ENCODE assay signal across 25 cellular contexts in the genomic region with DNA sequence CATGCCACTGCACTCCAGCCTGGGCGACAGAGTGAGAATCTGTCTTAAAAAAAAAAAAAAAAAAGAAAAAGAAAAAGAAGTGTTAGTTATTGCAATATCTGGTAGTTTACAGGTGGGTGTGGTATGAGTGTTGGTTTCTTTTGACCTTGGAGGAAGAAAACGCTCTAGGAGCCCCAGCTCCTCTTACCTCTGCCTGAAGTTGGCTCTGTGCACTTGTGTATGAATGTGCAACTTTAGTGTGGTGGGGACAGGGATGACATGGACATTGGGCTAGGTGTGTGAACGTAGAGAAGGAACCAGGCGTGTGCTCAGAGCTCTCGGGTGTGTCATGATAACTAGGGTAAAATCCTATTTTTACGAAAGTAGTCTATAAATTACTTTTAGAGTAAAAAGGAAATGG. TPM values are rescaled to one million over a fixed set of nuclear protein-coding genes. Genes with fewer than 3 reads are reported as not detected.
DNase-seq lines count a peak whose midpoint lies in the region; ATAC-seq, FAIRE-seq and TF ChIP-seq lines count a peak whose summit lies in the region.
"Had no signal": no experiment of that assay in that cellular context is flagged by ENCODE, and none has a peak within 500 bp of the region (broad histone marks: within the 10 kb centered on the region; RNA-seq: fewer than 3 reads in every experiment).

No MANE protein-coding gene starts in this region.

- no peak overlapping the region for H3K9ac ChIP-seq in BLaER1 treated with 17β-estradiol and CSF1 and Interleukin-3, amounts not matched to agents 10 nM and 100 nM
- H3K9ac ChIP-seq in K562 (ENCODE audit: insufficient read depth in 1 of 2, low read depth in 2 of 2, low read length in 2 of 2), result no peak overlapping the region

- no TSS peak for BruUV-seq in K562 (replicated peaks; lab: Mats Ljungman, UMichigan)

- FAIRE-seq in K562 (lab: Jason Lieb, UNC), result no peak
- FAIRE-seq: A549, D721Med, GM12891 had no signal

- H3K36me3 Mint-ChIP-seq in neural crest cell (ENCODE audit: low read depth), result peaks cover 2% of the 10 kb centered on the region
- H3K36me3 Mint-ChIP-seq: CD4-positive, CD25-positive, alpha-beta regulatory T cell; CD8-positive, alpha-beta T cell had no signal

- no peak for TF ChIP-seq CTCF in RWPE1 (conservative IDR thresholded peaks at IDR 0.05; ENCODE audit: low read depth)
- TF ChIP-seq CTCF in K562 (IDR thresholded peaks at IDR 0.05 in 2 of 3, conservative IDR thresholded peaks at IDR 0.05 in 1 of 3; ENCODE audit: insufficient read depth in 2 of 3, low read depth in 1 of 3, low read length in 3 of 3), result no peak
- no peak for TF ChIP-seq CTCF in neural crest cell (conservative IDR thresholded peaks at IDR 0.05)

- no peaks in the 10 kb centered on the region for H3K9me3 Mint-ChIP-seq in neural crest cell
- H3K9me3 Mint-ChIP-seq: CD8-positive, alpha-beta T cell; GM23338; H9 had no signal

- peak; percentile 63 for ATAC-seq in K562
- ATAC-seq in GM18505 (IDR thresholded peaks at IDR 0.05; ENCODE audit: unreplicated experiment), result no peak
- no peak for ATAC-seq in SK-N-SH treated with all-trans-retinoic acid at 6 μM for 48 hours
- ATAC-seq: A549; CD8-positive, alpha-beta T cell; GM23338; HCT116 had no signal

- no peaks in the 10 kb centered on the region for H3K27me3 ChIP-seq in BLaER1 treated with 17β-estradiol and CSF1 and Interleukin-3, amounts not matched to agents 10 nM and 100 nM
- H3K27me3 ChIP-seq in K562 (ENCODE audit: control insufficient read depth in 2 of 2, insufficient read depth in 2 of 2, low read length in 2 of 2), result no peaks in the 10 kb centered on the region

- intact Hi-C loops in K562 (cut with micrococcal nuclease), result no loop called here

- no peaks in the 10 kb centered on the region for H3K9me1 ChIP-seq in K562 (ENCODE audit: control insufficient read depth, insufficient read depth, low read length)

- no peak for TF ChIP-seq EP300 in K562 (IDR thresholded peaks at IDR 0.05; ENCODE audit: low read length)

- H4K20me1 ChIP-seq in BLaER1 treated with 17β-estradiol and CSF1 and Interleukin-3, amounts not matched to agents 10 nM and 100 nM, result no peaks in the 10 kb centered on the region
- peaks cover 9% of the 10 kb centered on the region; the same call in 1 of the 2 replicates for H4K20me1 ChIP-seq in K562 (replicated peaks; ENCODE audit: control insufficient read depth, insufficient read depth, low read length)

- 64% methylated on average over 6 of the region's 6 CpGs for WGBS in K562 (ENCODE audit: insufficient coverage, low coverage, missing lambda C conversion rate)

- H3K4me1 ChIP-seq in BLaER1 treated with 17β-estradiol and CSF1 and Interleukin-3, amounts not matched to agents 10 nM and 100 nM, result peaks cover 4 to 16% (median 10%) of the 10 kb centered on the region in 10 experiments; a peak in 16 of 20 replicates
- H3K4me1 ChIP-seq in K562 (replicated peaks in 1 of 2; ENCODE audit: control insufficient read depth in 2 of 2, insufficient read depth in 2 of 2, low read length in 2 of 2), result no peaks in the 10 kb centered on the region
- H3K4me1 ChIP-seq: BE2C had no signal

- peak overlapping the region; percentile 89 for H3K27ac Mint-ChIP-seq in neural crest cell (ENCODE audit: unreplicated experiment)
- H3K27ac Mint-ChIP-seq: CD4-positive, CD25-positive, alpha-beta regulatory T cell; CD8-positive, alpha-beta T cell; GM23338 had no signal

- no peak overlapping the region for H3K4me3 ChIP-seq in BLaER1 treated with 17β-estradiol and CSF1 and Interleukin-3, amounts not matched to agents 10 nM and 100 nM
- no peak overlapping the region for H3K4me3 ChIP-seq in K562
- H3K4me3 ChIP-seq: A549, GM23338 had no signal

- no peak overlapping the region for H2AFZ ChIP-seq in K562 (ENCODE audit: low read depth, low read length)
- H2AFZ ChIP-seq: GM23338 had no signal

- peak overlapping the region; percentile 4 to 50 (median 34); a peak in 13 of 22 replicates for H3K4me2 ChIP-seq in BLaER1 treated with 17β-estradiol and CSF1 and Interleukin-3, amounts not matched to agents 10 nM and 100 nM
- H3K4me2 ChIP-seq in K562 (ENCODE audit: insufficient read depth, low read length), result no peak overlapping the region
- H3K4me2 ChIP-seq: A549, GM23338 had no signal

- CTCF ChIA-PET in RWPE1 (lab: Yijun Ruan, JAX) (no interaction called here), K562 (lab: Yijun Ruan, JAX; ENCODE audit: low intra/inter-chr PET ratio) (no interaction called here)

- peaks cover 41% of the 10 kb centered on the region for H3K4me1 Mint-ChIP-seq in neural crest cell

- peak overlapping the region; percentile 13 for H3K4me3 Mint-ChIP-seq in neural crest cell
- H3K4me3 Mint-ChIP-seq: CD4-positive, CD25-positive, alpha-beta regulatory T cell; CD8-positive, alpha-beta T cell; GM23338; H9 had no signal

- POLR2A ChIA-PET in RWPE1 (lab: Yijun Ruan, JAX; ENCODE audit: low non-redundant PET), result no interaction called here
- POLR2A ChIA-PET in K562 (lab: Yijun Ruan, JAX), result interaction anchor here (0.9 to 1.0 kb wide), 2 partner anchors 10 to 11 kb away, joined by 3 to 4 read pairs; no protein-coding TSS in a partner anchor

- DNase-seq in RWPE1 (ENCODE audit: low spot score) (no peak), K562 (ENCODE audit: extremely low read depth in 1 of 4, low spot score in 3 of 4) (no peak), neural crest cell (ENCODE audit: low read depth, low spot score) (no peak), substantia nigra (lab: John Stamatoyannopoulos, UW) (no peak), NAMALWA (ENCODE audit: low spot score) (no peak)
- DNase-seq: 8988T; ACHN; AML-193; BE2C; CD4-positive, CD25-positive, alpha-beta regulatory T cell; CD8-positive, alpha-beta T cell; DMS 273 treated with DMSO at 0.1 percent for 48 hours; DMS79; EL; GDM1; H9 had no signal

- no peak overlapping the region for H3K27ac ChIP-seq in BLaER1 treated with 17β-estradiol and CSF1 and Interleukin-3, amounts not matched to agents 10 nM and 100 nM
- H3K27ac ChIP-seq in RWPE1, result 0 out of 2 replicates have a peak overlapping the region, but pooled peaks have one; percentile 28
- H3K27ac ChIP-seq in K562 (ENCODE audit: extremely low read depth, low read depth, low read length), result no peak overlapping the region
- H3K27ac ChIP-seq in substantia nigra (ENCODE audit: low read depth, low read length, poor library complexity, severe bottlenecking), result no peak overlapping the region
- H3K27ac ChIP-seq: A549, C4-2B had no signal

- H3K27me3 Mint-ChIP-seq in neural crest cell (ENCODE audit: low read depth), result no peaks in the 10 kb centered on the region

- peaks cover 0 to 14% (median 0%) of the 10 kb centered on the region in 11 experiments; a peak in 3 of 22 replicates for H3K9me3 ChIP-seq in BLaER1 treated with 17β-estradiol and CSF1 and Interleukin-3, amounts not matched to agents 10 nM and 100 nM (replicated peaks in 1 of 11)
- no peaks in the 10 kb centered on the region for H3K9me3 ChIP-seq in K562 (replicated peaks; ENCODE audit: control insufficient read depth, insufficient read depth, low read depth, low read length)
- H3K9me3 ChIP-seq: A549, BE2C had no signal

- in situ Hi-C loops in K562 (cut with MboI), result no loop called here

- H3K36me3 ChIP-seq in BLaER1 treated with 17β-estradiol and CSF1 and Interleukin-3, amounts not matched to agents 10 nM and 100 nM, result no peaks in the 10 kb centered on the region
- H3K36me3 ChIP-seq in K562 (ENCODE audit: control insufficient read depth, insufficient read depth, low read length), result no peaks in the 10 kb centered on the region
- H3K36me3 ChIP-seq: BE2C had no signal

- no peaks in the 10 kb centered on the region; the same call in 2 of the 3 replicates for H3K79me2 ChIP-seq in K562 (ENCODE audit: control insufficient read depth, insufficient read depth, low read length)

- no peak for TF ChIP-seq POLR2A in K562 (conservative IDR thresholded peaks at IDR 0.05)
- no peak for TF ChIP-seq POLR2A in GM18505 (IDR thresholded peaks at IDR 0.05; ENCODE audit: borderline replicate concordance, extremely low read depth, insufficient read depth, insufficient read length)

- no peak for TF ChIP-seq RAD21 in K562 (CRISPR knock-in tag; conservative IDR thresholded peaks at IDR 0.05 in 1 of 2, IDR thresholded peaks at IDR 0.05 in 1 of 2)

TF ChIP-seq in SK-N-SH treated with all-trans-retinoic acid at 6 μM for 48 hours, 23 proteins besides CTCF, POLR2A, EP300 and RAD21 (continues in another document):
- TF ChIP-seq ESRRG (CRISPR knock-in tag; IDR thresholded peaks at IDR 0.05) (no peak), ISL1 (CRISPR knock-in tag; IDR thresholded peaks at IDR 0.05) (no peak), GLIS3 (CRISPR knock-in tag; IDR thresholded peaks at IDR 0.05) (no peak)
- TF ChIP-seq, protein P1, sequence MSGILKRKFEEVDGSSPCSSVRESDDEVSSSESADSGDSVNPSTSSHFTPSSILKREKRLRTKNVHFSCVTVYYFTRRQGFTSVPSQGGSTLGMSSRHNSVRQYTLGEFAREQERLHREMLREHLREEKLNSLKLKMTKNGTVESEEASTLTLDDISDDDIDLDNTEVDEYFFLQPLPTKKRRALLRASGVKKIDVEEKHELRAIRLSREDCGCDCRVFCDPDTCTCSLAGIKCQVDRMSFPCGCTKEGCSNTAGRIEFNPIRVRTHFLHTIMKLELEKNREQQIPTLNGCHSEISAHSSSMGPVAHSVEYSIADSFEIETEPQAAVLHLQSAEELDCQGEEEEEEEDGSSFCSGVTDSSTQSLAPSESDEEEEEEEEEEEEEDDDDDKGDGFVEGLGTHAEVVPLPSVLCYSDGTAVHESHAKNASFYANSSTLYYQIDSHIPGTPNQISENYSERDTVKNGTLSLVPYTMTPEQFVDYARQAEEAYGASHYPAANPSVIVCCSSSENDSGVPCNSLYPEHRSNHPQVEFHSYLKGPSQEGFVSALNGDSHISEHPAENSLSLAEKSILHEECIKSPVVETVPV (CRISPR knock-in tag; IDR thresholded peaks at IDR 0.05), result no peak

RNA-seq across cellular contexts. Expression of gene PROSER2, which starts 11.9 kb away (rescaled TPM):
- total RNA-seq in K562 (2011; cell fraction: chromatin; rRNA removed; ENCODE audit: low replicate concordance), result 2.9 and 5.1 TPM in 2 replicates
- 4.3 and 5.7 TPM in 2 replicates for total RNA-seq in K562 (2011; cell fraction: nucleolus; rRNA removed)
- 3.2 and 4.5 TPM in 2 replicates for total RNA-seq in K562 (2011; cell fraction: nucleoplasm; rRNA removed)
- 14.8 and 18.2 TPM in 2 replicates for total RNA-seq in K562 (2014; rRNA removed)
- total RNA-seq in K562 (2014; rRNA removed; fragmentation: Illumina TruSeq; extraction: Trizol), result 2.2 and 2.3 TPM in 2 replicates
- 1.4 and 1.7 TPM in 2 replicates for total RNA-seq in K562 (2015; rRNA removed; fragmentation: Illumina TruSeq; extraction: Trizol)
- total RNA-seq in K562 (2021), result 14.3 and 14.5 TPM in 2 replicates
- 3.7 and 6.7 TPM in 2 replicates for polyA plus RNA-seq in K562 (2011; rRNA removed)
- 2.2 and 8.3 TPM in 2 replicates for polyA plus RNA-seq in K562 (2011; cell fraction: cytosol; rRNA removed)
- 4.4 and 6.0 TPM in 2 replicates for polyA plus RNA-seq in K562 (2011; cell fraction: nucleus; rRNA removed)
- polyA plus RNA-seq in K562 (2012), result 3.5 and 5.6 TPM in 2 replicates
- polyA plus RNA-seq in K562 (2014; fragmentation: Illumina TruSeq; extraction: Trizol), result 2.9 and 4.9 TPM in 2 replicates
- polyA plus RNA-seq in K562 (2014; fragmentation: Nextera tagmentation; extraction: Ambion mirVana), result 1 to 10 TPM in 1 of 2 experiments, under 1 TPM in 1; 0.62 to 1.3 TPM
- 5.1 and 8.1 TPM in 2 replicates for polyA plus RNA-seq in K562 (2014; rRNA removed)
- 3.2 TPM in 2 replicates for polyA minus RNA-seq in K562 (2011; rRNA and poly(A)+ RNA removed)
- 2.2 and 4.3 TPM in 2 replicates for polyA minus RNA-seq in K562 (2011; cell fraction: cytosol; rRNA and poly(A)+ RNA removed)
- polyA minus RNA-seq in K562 (2011; cell fraction: nucleus; rRNA and poly(A)+ RNA removed), result 3.2 and 4.1 TPM in 2 replicates
- total RNA-seq in neural crest cell, result 7.5 and 7.7 TPM in 2 replicates
